ENCODE assay signal across 8 cellular contexts in genomic region chr7:106793015-106793651, GRCh38.
A peak's percentile ranks its signal among the peaks of the same experiment; 100 is the strongest.
DNase-seq lines count a peak whose midpoint lies in the region; ATAC-seq, FAIRE-seq and TF ChIP-seq lines count a peak whose summit lies in the region.

No MANE protein-coding gene starts in this region.

- H3K9me3 ChIP-seq in SU-DHL-6 (ENCODE audit: insufficient read depth, low read length) (peaks cover under 1% of the 10 kb centered on the region; the same call in 1 of the 2 replicates), esophagus muscularis mucosa (no peaks in the 10 kb centered on the region), sigmoid colon (no peaks in the 10 kb centered on the region)

- no peak for ATAC-seq in HG02759 (IDR thresholded peaks at IDR 0.05; ENCODE audit: unreplicated experiment)
- ATAC-seq in HG03342 (IDR thresholded peaks at IDR 0.05; ENCODE audit: unreplicated experiment) = no peak

- TF ChIP-seq POLR2A in esophagus muscularis mucosa (IDR thresholded peaks at IDR 0.05; ENCODE audit: low read depth) = no peak
- TF ChIP-seq POLR2A in sigmoid colon (IDR thresholded peaks at IDR 0.05) = no peak

- no peaks in the 10 kb centered on the region for H3K36me3 ChIP-seq in SU-DHL-6 (ENCODE audit: low read length)
- H3K36me3 ChIP-seq in esophagus muscularis mucosa = no peaks in the 10 kb centered on the region
- H3K36me3 ChIP-seq in sigmoid colon = no peaks in the 10 kb centered on the region

- H2AFZ ChIP-seq in SU-DHL-6 (ENCODE audit: low read depth, low read length, severe bottlenecking) = no peak overlapping the region

- TF ChIP-seq CTCF in SU-DHL-6 (IDR thresholded peaks at IDR 0.05; ENCODE audit: insufficient read depth, low read length, poor library complexity, severe bottlenecking) = peak; percentile 84
- peak; percentile 40 to 52 (median 44) for TF ChIP-seq CTCF in esophagus muscularis mucosa (IDR thresholded peaks at IDR 0.05)
- TF ChIP-seq CTCF in sigmoid colon (IDR thresholded peaks at IDR 0.05) = peak in 3 of 4 experiments; percentile 11 to 33 (median 14)

- intact Hi-C loops in esophagus muscularis mucosa (cut with DNase I) (loop anchor here (5.0 kb wide), 1 partner anchor 354 kb away; no protein-coding TSS in a partner anchor), sigmoid colon (cut with DNase I) (no loop called here)

- H3F3A ChIP-seq in SU-DHL-6 (ENCODE audit: insufficient read depth) = no peaks in the 10 kb centered on the region

- no peak for FAIRE-seq in HTR-8/SVneo (lab: Jason Lieb, UNC)

- no peak overlapping the region for H3K4me2 ChIP-seq in SU-DHL-6 (ENCODE audit: low read depth, low read length, poor library complexity, severe bottlenecking)

- TF ChIP-seq EP300 in esophagus muscularis mucosa (IDR thresholded peaks at IDR 0.05) (no peak), sigmoid colon (IDR thresholded peaks at IDR 0.05) (no peak)

- H3K4me3 ChIP-seq in SU-DHL-6 (ENCODE audit: insufficient read depth, low read length, poor library complexity, severe bottlenecking) = no peak overlapping the region
- no peak overlapping the region for H3K4me3 ChIP-seq in esophagus muscularis mucosa
- no peak overlapping the region for H3K4me3 ChIP-seq in sigmoid colon

- H3K9me2 ChIP-seq in SU-DHL-6 (replicated peaks; ENCODE audit: insufficient read depth, low read length) = no peaks in the 10 kb centered on the region

- H3K9ac ChIP-seq in SU-DHL-6 (ENCODE audit: low read length) = no peak overlapping the region

- H3K79me2 ChIP-seq in SU-DHL-6 (ENCODE audit: insufficient read depth, low read length) = no peaks in the 10 kb centered on the region

- H3K27ac ChIP-seq in SU-DHL-6 (ENCODE audit: low read depth, low read length) (no peak overlapping the region), esophagus muscularis mucosa (replicated peaks in 1 of 4) (no peak overlapping the region), sigmoid colon (no peak overlapping the region)

- DNase-seq in NCI-H1436 (lab: John Stamatoyannopoulos, UW) (peak; percentile 14), NCI-H1436 treated with DMSO at 0.1 percent for 48 hours (lab: John Stamatoyannopoulos, UW) (no peak), HTR-8/SVneo (ENCODE audit: insufficient read length, low spot score) (peak; percentile 25), esophagus muscularis mucosa (ENCODE audit: extremely low spot score) (no peak), sigmoid colon (no peak)

- WGBS in esophagus muscularis mucosa = 57% methylated on average over 4 of the region's 4 CpGs
- 61 to 67% methylated on average over 4 of the region's 4 CpGs for WGBS in sigmoid colon, 2 donors

- no peaks in the 10 kb centered on the region for H3K4me1 ChIP-seq in esophagus muscularis mucosa
- H3K4me1 ChIP-seq in sigmoid colon = no peaks in the 10 kb centered on the region

- no peaks in the 10 kb centered on the region for H3K27me3 ChIP-seq in SU-DHL-6 (ENCODE audit: low read length)
- no peaks in the 10 kb centered on the region for H3K27me3 ChIP-seq in esophagus muscularis mucosa
- no peaks in the 10 kb centered on the region for H3K27me3 ChIP-seq in sigmoid colon

- H4K20me1 ChIP-seq in SU-DHL-6 (ENCODE audit: low read depth, low read length) = no peaks in the 10 kb centered on the region

Comparison
In these comparisons a context has a peak if more than half of its experiments do, and no peak if none do; other contexts are left out.
1. DNase-seq: peak in NCI-H1436 (single experiment) and HTR-8/SVneo (single experiment); none in NCI-H1436 treated with DMSO at 0.1 percent for 48 hours (single experiment), esophagus muscularis mucosa (single experiment) and sigmoid colon (single experiment).
2. CTCF ChIP-seq: peak in every context shown above with its lines; median percentile 84 in SU-DHL-6; 44 in esophagus muscularis mucosa; 14 in sigmoid colon.